Comparison of ENCODE assay signal across 25 cellular contexts in the genomic region with DNA sequence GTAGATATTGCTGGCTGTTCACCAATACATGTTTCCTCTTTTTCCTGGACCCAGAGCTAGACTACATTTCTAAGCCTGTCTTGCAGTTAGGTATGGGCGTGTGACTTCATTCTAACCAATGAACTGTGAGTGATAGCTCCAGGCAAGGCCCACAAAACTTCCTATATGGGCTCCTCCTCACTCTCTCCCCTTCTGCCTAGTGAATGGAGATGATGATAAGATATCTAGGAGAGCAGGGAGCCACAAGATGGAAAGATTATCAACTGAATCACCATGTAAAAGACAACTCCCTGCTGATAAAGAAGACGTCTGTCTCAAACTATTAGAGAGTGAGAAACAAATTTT.
DNase-seq lines count a peak whose midpoint lies in the region; ATAC-seq and TF ChIP-seq lines count a peak whose summit lies in the region.
"Had no signal": no experiment of that assay in that cellular context is flagged by ENCODE, and none has a peak within 500 bp of the region (broad histone marks: within the 10 kb centered on the region; RNA-seq: fewer than 3 reads in every experiment).

No MANE protein-coding gene starts in this region.

- H2AFZ ChIP-seq in GM23338: no peak overlapping the region

- DNase-seq in GM23338 (ENCODE audit: low spot score) (no peak), OCI-M1 (lab: John Stamatoyannopoulos, UW) (peak; percentile 90), amniotic epithelial cell (ENCODE audit: low read depth) (peak; percentile 4), mucosa of descending colon (peak in 1 of 3 donors; percentile 2), SHP77 treated with DMSO at 0.1 percent for 48 hours (lab: John Stamatoyannopoulos, UW) (no peak), NAMALWA (ENCODE audit: low spot score) (no peak), head of caudate nucleus (no peak)
- DNase-seq: activated CD4-positive, alpha-beta T cell treated with anti-CD3 and anti-CD28 coated beads for 36 hours; activated CD8-positive, alpha-beta T cell treated with anti-CD3 and anti-CD28 coated beads, Interleukin-2, amount 10 ng/mL, durations not matched to agents 7 days and 5 days; amygdala; BE2C; CD8-positive, alpha-beta memory T cell; EL; hypothalamus; immature natural killer cell; mesenchymal stem cell; NCI-H2107; NCI-H446; NCI-H774; stimulated activated naive CD4-positive, alpha-beta T cell treated with Interleukin-2 at 50 U/mL for 16 hours had no signal

- H4K20me1 ChIP-seq in GM23338 (replicated peaks; ENCODE audit: insufficient read depth): no peaks in the 10 kb centered on the region

- peaks cover 6% of the 10 kb centered on the region; the same call in 2 of the 3 replicates for H3K36me3 Mint-ChIP-seq in GM23338 (ENCODE audit: low read depth)
- H3K36me3 Mint-ChIP-seq: activated naive CD4-positive, alpha-beta T cell treated with anti-CD3 and anti-CD28 coated beads, Interleukin-2, amount 50 U/mL, for 24 hours; immature natural killer cell had no signal

- no peaks in the 10 kb centered on the region for H3F3A ChIP-seq in GM23338 (replicated peaks; ENCODE audit: low read depth)

- TF ChIP-seq CTCF in GM23338 (conservative IDR thresholded peaks at IDR 0.05; ENCODE audit: low read depth in 2 of 2): no peak
- TF ChIP-seq CTCF in mucosa of descending colon (IDR thresholded peaks at IDR 0.05): no peak

- peaks cover 32% of the 10 kb centered on the region for H3K4me1 ChIP-seq in GM23338 (ENCODE audit: insufficient read depth)
- no peaks in the 10 kb centered on the region for H3K4me1 ChIP-seq in mucosa of descending colon (ENCODE audit: low read depth)
- H3K4me1 ChIP-seq: BE2C had no signal

- intact Hi-C loops in mucosa of descending colon (cut with DNase I, micrococcal nuclease): no loop called here
- intact Hi-C loops in head of caudate nucleus (cut with DNase I): no loop called here

- ATAC-seq in GM23338 (peak; percentile 58), mucosa of descending colon (peak; percentile 78)
- ATAC-seq: activated CD4-positive, alpha-beta T cell treated with anti-CD3 and anti-CD28 coated beads for 36 hours; activated CD8-positive, alpha-beta T cell treated with anti-CD3 and anti-CD28 coated beads, Interleukin-2, amount 10 ng/mL, durations not matched to agents 7 days and 5 days; left lobe of liver had no signal

- no peaks in the 10 kb centered on the region for H3K79me2 ChIP-seq in GM23338 (replicated peaks; ENCODE audit: insufficient read depth)

- H3K27ac Mint-ChIP-seq in GM23338: no peak overlapping the region; the same call in 1 of the 2 replicates
- H3K27ac Mint-ChIP-seq: activated CD4-positive, alpha-beta T cell treated with anti-CD3 and anti-CD28 coated beads for 36 hours; activated CD8-positive, alpha-beta T cell treated with anti-CD3 and anti-CD28 coated beads, Interleukin-2, amount 10 ng/mL, durations not matched to agents 7 days and 5 days; activated naive CD4-positive, alpha-beta T cell treated with anti-CD3 and anti-CD28 coated beads, Interleukin-2, amount 50 U/mL, for 24 hours; activated T-helper 2 cell treated with anti-CD3 and anti-CD28 coated beads, Interferon-gamma antibody, Interleukin-2, Interleukin-4, amounts not matched to agents 10 μg/mL and 5 μg/mL and 100 μg/mL, durations not matched to agents 14 hours and 24 hours and 36 hours; CD8-positive, alpha-beta memory T cell; immature natural killer cell had no signal

- H3K4me2 ChIP-seq in GM23338: peak overlapping the region; percentile 14; the same call in 1 of the 2 replicates
- H3K4me2 ChIP-seq: KMS-11 had no signal

- peaks cover 30% of the 10 kb centered on the region for H3K4me1 Mint-ChIP-seq in GM23338
- H3K4me1 Mint-ChIP-seq: activated CD4-positive, alpha-beta T cell treated with anti-CD3 and anti-CD28 coated beads for 36 hours; activated naive CD4-positive, alpha-beta T cell treated with anti-CD3 and anti-CD28 coated beads, Interleukin-2, amount 50 U/mL, for 24 hours; CD8-positive, alpha-beta memory T cell; immature natural killer cell had no signal

- no peaks in the 10 kb centered on the region for H3K27me3 ChIP-seq in GM23338 (ENCODE audit: insufficient read depth)
- H3K27me3 ChIP-seq: BE2C had no signal

- peaks cover 10% of the 10 kb centered on the region for H3K9me3 Mint-ChIP-seq in GM23338

- H3K36me3 ChIP-seq in GM23338 (ENCODE audit: insufficient read depth) (no peaks in the 10 kb centered on the region), mucosa of descending colon (ENCODE audit: low read depth) (no peaks in the 10 kb centered on the region)
- H3K36me3 ChIP-seq: BE2C had no signal

- no peak overlapping the region for H3K4me3 Mint-ChIP-seq in GM23338
- H3K4me3 Mint-ChIP-seq: activated CD4-positive, alpha-beta T cell treated with anti-CD3 and anti-CD28 coated beads for 36 hours; activated CD8-positive, alpha-beta T cell treated with anti-CD3 and anti-CD28 coated beads, Interleukin-2, amount 10 ng/mL, durations not matched to agents 7 days and 5 days; activated naive CD4-positive, alpha-beta T cell treated with anti-CD3 and anti-CD28 coated beads, Interleukin-2, amount 50 U/mL, for 24 hours; CD8-positive, alpha-beta memory T cell; immature natural killer cell had no signal

- peaks cover under 1% of the 10 kb centered on the region for H3K9me3 ChIP-seq in mucosa of descending colon
- H3K9me3 ChIP-seq: BE2C had no signal

- H3K27ac ChIP-seq in GM23338 (ENCODE audit: low read depth): no peak overlapping the region
- H3K27ac ChIP-seq: KMS-11, RWPE1 had no signal

- H3K9me2 ChIP-seq in GM23338 (ENCODE audit: insufficient read depth): peaks cover 4% of the 10 kb centered on the region; the same call in 1 of the 2 replicates

- no peaks in the 10 kb centered on the region for H3K27me3 Mint-ChIP-seq in GM23338 (ENCODE audit: insufficient read depth, low read depth, poor library complexity)

- H3K4me3 ChIP-seq in GM23338 (no peak overlapping the region), mucosa of descending colon (no peak overlapping the region)

TF ChIP-seq in GM23338, 12 proteins besides CTCF, POLR2A, EP300 and RAD21 (continues in another document):
- TF ChIP-seq EZH2phosphoT487 (IDR thresholded peaks at IDR 0.05; ENCODE audit: unreplicated experiment) (no peak), ZNF114 (CRISPR knock-in tag; IDR thresholded peaks at IDR 0.05) (no peak), EZH2 (IDR thresholded peaks at IDR 0.05; ENCODE audit: low read depth, unreplicated experiment) (no peak), ZNF331 (CRISPR knock-in tag; IDR thresholded peaks at IDR 0.05; ENCODE audit: low read depth) (no peak), STAT1 (IDR thresholded peaks at IDR 0.05; ENCODE audit: unreplicated experiment) (no peak)
- TF ChIP-seq, protein P1, sequence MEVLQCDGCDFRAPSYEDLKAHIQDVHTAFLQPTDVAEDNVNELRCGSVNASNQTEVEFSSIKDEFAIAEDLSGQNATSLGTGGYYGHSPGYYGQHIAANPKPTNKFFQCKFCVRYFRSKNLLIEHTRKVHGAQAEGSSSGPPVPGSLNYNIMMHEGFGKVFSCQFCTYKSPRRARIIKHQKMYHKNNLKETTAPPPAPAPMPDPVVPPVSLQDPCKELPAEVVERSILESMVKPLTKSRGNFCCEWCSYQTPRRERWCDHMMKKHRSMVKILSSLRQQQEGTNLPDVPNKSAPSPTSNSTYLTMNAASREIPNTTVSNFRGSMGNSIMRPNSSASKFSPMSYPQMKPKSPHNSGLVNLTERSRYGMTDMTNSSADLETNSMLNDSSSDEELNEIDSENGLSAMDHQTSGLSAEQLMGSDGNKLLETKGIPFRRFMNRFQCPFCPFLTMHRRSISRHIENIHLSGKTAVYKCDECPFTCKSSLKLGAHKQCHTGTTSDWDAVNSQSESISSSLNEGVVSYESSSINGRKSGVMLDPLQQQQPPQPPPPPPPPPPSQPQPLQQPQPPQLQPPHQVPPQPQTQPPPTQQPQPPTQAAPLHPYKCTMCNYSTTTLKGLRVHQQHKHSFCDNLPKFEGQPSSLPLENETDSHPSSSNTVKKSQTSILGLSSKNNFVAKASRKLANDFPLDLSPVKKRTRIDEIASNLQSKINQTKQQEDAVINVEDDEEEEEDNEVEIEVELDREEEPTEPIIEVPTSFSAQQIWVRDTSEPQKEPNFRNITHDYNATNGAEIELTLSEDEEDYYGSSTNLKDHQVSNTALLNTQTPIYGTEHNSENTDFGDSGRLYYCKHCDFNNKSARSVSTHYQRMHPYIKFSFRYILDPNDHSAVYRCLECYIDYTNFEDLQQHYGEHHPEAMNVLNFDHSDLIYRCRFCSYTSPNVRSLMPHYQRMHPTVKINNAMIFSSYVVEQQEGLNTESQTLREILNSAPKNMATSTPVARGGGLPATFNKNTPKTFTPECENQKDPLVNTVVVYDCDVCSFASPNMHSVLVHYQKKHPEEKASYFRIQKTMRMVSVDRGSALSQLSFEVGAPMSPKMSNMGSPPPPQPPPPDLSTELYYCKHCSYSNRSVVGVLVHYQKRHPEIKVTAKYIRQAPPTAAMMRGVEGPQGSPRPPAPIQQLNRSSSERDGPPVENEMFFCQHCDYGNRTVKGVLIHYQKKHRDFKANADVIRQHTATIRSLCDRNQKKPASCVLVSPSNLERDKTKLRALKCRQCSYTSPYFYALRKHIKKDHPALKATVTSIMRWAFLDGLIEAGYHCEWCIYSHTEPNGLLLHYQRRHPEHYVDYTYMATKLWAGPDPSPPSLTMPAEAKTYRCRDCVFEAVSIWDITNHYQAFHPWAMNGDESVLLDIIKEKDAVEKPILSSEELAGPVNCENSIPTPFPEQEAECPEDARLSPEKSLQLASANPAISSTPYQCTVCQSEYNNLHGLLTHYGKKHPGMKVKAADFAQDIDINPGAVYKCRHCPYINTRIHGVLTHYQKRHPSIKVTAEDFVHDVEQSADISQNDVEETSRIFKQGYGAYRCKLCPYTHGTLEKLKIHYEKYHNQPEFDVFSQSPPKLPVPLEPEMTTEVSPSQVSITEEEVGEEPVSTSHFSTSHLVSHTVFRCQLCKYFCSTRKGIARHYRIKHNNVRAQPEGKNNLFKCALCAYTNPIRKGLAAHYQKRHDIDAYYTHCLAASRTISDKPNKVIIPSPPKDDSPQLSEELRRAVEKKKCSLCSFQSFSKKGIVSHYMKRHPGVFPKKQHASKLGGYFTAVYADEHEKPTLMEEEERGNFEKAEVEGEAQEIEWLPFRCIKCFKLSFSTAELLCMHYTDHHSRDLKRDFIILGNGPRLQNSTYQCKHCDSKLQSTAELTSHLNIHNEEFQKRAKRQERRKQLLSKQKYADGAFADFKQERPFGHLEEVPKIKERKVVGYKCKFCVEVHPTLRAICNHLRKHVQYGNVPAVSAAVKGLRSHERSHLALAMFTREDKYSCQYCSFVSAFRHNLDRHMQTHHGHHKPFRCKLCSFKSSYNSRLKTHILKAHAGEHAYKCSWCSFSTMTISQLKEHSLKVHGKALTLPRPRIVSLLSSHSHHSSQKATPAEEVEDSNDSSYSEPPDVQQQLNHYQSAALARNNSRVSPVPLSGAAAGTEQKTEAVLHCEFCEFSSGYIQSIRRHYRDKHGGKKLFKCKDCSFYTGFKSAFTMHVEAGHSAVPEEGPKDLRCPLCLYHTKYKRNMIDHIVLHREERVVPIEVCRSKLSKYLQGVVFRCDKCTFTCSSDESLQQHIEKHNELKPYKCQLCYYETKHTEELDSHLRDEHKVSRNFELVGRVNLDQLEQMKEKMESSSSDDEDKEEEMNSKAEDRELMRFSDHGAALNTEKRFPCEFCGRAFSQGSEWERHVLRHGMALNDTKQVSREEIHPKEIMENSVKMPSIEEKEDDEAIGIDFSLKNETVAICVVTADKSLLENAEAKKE (CRISPR knock-in tag; IDR thresholded peaks at IDR 0.05): no peak

Comparison
In these comparisons a context has a peak if more than half of its experiments do, and no peak if none do; other contexts are left out.
1. DNase-seq: peak in OCI-M1 (single experiment) and amniotic epithelial cell (single experiment); none in GM23338 (single experiment), SHP77 treated with DMSO at 0.1 percent for 48 hours (single experiment), NAMALWA (single experiment) and head of caudate nucleus (0 of 42).